In genomic region chr9:38683336-38683735, GRCh38 we compare ENCODE assay signal across 30 cellular contexts. TPM values are rescaled to one million over a fixed set of nuclear protein-coding genes. Genes with fewer than 3 reads are reported as not detected.
DNase-seq lines count a peak whose midpoint lies in the region; ATAC-seq and TF ChIP-seq lines count a peak whose summit lies in the region.
"Had no signal": no experiment of that assay in that cellular context is flagged by ENCODE, and none has a peak within 500 bp of the region (broad histone marks: within the 10 kb centered on the region; RNA-seq: fewer than 3 reads in every experiment).

No MANE protein-coding gene starts in this region.

- no peak overlapping the region for H3K14ac ChIP-seq in IMR-90 (replicated peaks; ENCODE audit: low read depth, low read length)

- H2BK15ac ChIP-seq in IMR-90 (ENCODE audit: low read depth, low read length): no peak overlapping the region

- BruUV-seq in IMR-90 (replicated peaks; lab: Mats Ljungman, UMichigan): no TSS peak

- H3K27me3 ChIP-seq in IMR-90 (ENCODE audit: control insufficient read depth, insufficient read depth, low read length): no peaks in the 10 kb centered on the region
- no peaks in the 10 kb centered on the region for H3K27me3 ChIP-seq in RWPE2 (ENCODE audit: insufficient read depth, poor library complexity, severe bottlenecking)
- H3K27me3 ChIP-seq in smooth muscle cell (ENCODE audit: low read depth): no peaks in the 10 kb centered on the region
- H3K27me3 ChIP-seq: upper lobe of right lung had no signal

- no peak overlapping the region for H2BK5ac ChIP-seq in IMR-90 (ENCODE audit: low read depth, low read length, poor library complexity, severe bottlenecking)

- no peaks in the 10 kb centered on the region for H3K36me3 ChIP-seq in IMR-90 (ENCODE audit: control insufficient read depth, insufficient read depth, low read length)
- H3K36me3 ChIP-seq in RWPE2 (ENCODE audit: low read depth): no peaks in the 10 kb centered on the region
- no peaks in the 10 kb centered on the region for H3K36me3 ChIP-seq in smooth muscle cell (ENCODE audit: low read depth)
- no peaks in the 10 kb centered on the region for H3K36me3 ChIP-seq in mucosa of descending colon (ENCODE audit: low read depth)
- H3K36me3 ChIP-seq: upper lobe of right lung had no signal

- no peak for DNase-seq in IMR-90
- no peak for DNase-seq in RWPE2 (ENCODE audit: low spot score)
- peak; percentile 40 for DNase-seq in fibroblast of pulmonary artery (ENCODE audit: low read depth)
- DNase-seq in smooth muscle cell (lab: John Stamatoyannopoulos, UW; ENCODE audit: unreplicated experiment): no peak
- DNase-seq in pons (ENCODE audit: low spot score): no peak
- no peak for DNase-seq in mucosa of descending colon
- DNase-seq: activated CD4-positive, alpha-beta T cell treated with anti-CD3 and anti-CD28 coated beads for 1 hour; activated CD8-positive, alpha-beta T cell treated with anti-CD3 and anti-CD28 coated beads for 36 hours; anterior cingulate cortex; caudate nucleus; CD4-positive, alpha-beta T cell; GOT3; NCI-H1105; NCI-H2029 treated with DMSO at 0.1 percent for 48 hours; NCI-H748 treated with DMSO at 0.1 percent for 48 hours; nephron progenitor cell; retina; stimulated activated CD4-positive, alpha-beta T cell treated with anti-CD3 and anti-CD28 coated beads, Interleukin-2, amount 100 ng/mL, for 48 hours; substantia nigra; upper lobe of right lung had no signal

- H4K8ac ChIP-seq in IMR-90 (ENCODE audit: low read depth in 2 of 2, low read length in 2 of 2): no peak overlapping the region

- peaks cover 4% of the 10 kb centered on the region for H3F3A ChIP-seq in smooth muscle cell (ENCODE audit: low read depth)

- H3K56ac ChIP-seq in IMR-90 (ENCODE audit: extremely low read depth, insufficient read depth, low read length): no peak overlapping the region

- H3K79me1 ChIP-seq in IMR-90 (ENCODE audit: low read depth in 1 of 2, low read length in 2 of 2): no peaks in the 10 kb centered on the region

- H3K27ac ChIP-seq in IMR-90 (ENCODE audit: insufficient read depth, low read length) (no peak overlapping the region), RWPE2 (ENCODE audit: poor library complexity, severe bottlenecking) (peak overlapping the region; percentile 99), smooth muscle cell (ENCODE audit: low read depth) (peak overlapping the region; percentile 98)
- H3K27ac ChIP-seq: upper lobe of right lung had no signal

- in situ Hi-C loops in IMR-90 (cut with MboI; ENCODE audit: low sequenced_read_pairs): loop anchor here (10.0 kb wide), 2 partner anchors 51 to 59 kb away; partner anchors contain the start of gene ANKRD18A

- no peak overlapping the region for H4K91ac ChIP-seq in IMR-90 (ENCODE audit: insufficient read depth, low read depth, low read length)

- no peak overlapping the region for H3K23ac ChIP-seq in IMR-90 (ENCODE audit: low read depth, low read length)

- H2AFZ ChIP-seq in IMR-90 (replicated peaks; ENCODE audit: low read length, poor library complexity) (no peak overlapping the region), smooth muscle cell (ENCODE audit: low read depth) (no peak overlapping the region)

- dilution Hi-C loops in IMR-90 (cut with HindIII; ENCODE audit: low sequenced_read_pairs, unreplicated experiment): no loop called here

- peak overlapping the region; percentile 41 for H2BK20ac ChIP-seq in IMR-90 (ENCODE audit: low read depth, low read length)

- H3K4me1 ChIP-seq in IMR-90 (ENCODE audit: control insufficient read depth, insufficient read depth, low read length): peaks cover 3% of the 10 kb centered on the region
- peaks cover 31% of the 10 kb centered on the region for H3K4me1 ChIP-seq in RWPE2 (ENCODE audit: insufficient read depth, poor library complexity, severe bottlenecking)
- peaks cover 24% of the 10 kb centered on the region for H3K4me1 ChIP-seq in smooth muscle cell (ENCODE audit: low read depth)
- peaks cover 5% of the 10 kb centered on the region for H3K4me1 ChIP-seq in mucosa of descending colon (ENCODE audit: low read depth)
- H3K4me1 ChIP-seq: upper lobe of right lung had no signal

- TF ChIP-seq CTCF in IMR-90 (conservative IDR thresholded peaks at IDR 0.05; ENCODE audit: low read depth, low read length) (no peak), RWPE2 (IDR thresholded peaks at IDR 0.05; ENCODE audit: poor library complexity, severe bottlenecking) (no peak), fibroblast of pulmonary artery (IDR thresholded peaks at IDR 0.05; ENCODE audit: low read length, missing control alignments) (no peak), smooth muscle cell (IDR thresholded peaks at IDR 0.05; ENCODE audit: borderline replicate concordance, insufficient read depth, poor library complexity, severe bottlenecking) (no peak), mucosa of descending colon (IDR thresholded peaks at IDR 0.05) (no peak)

- no peak overlapping the region for H2AK9ac ChIP-seq in IMR-90 (replicated peaks; ENCODE audit: low read depth, low read length, poor library complexity)

- H3K9me3 ChIP-seq in IMR-90 (ENCODE audit: control insufficient read depth, insufficient read depth, low read length) (no peaks in the 10 kb centered on the region), RWPE2 (ENCODE audit: severe bottlenecking) (no peaks in the 10 kb centered on the region), smooth muscle cell (replicated peaks; ENCODE audit: low read depth) (no peaks in the 10 kb centered on the region), mucosa of descending colon (no peaks in the 10 kb centered on the region)
- H3K9me3 ChIP-seq: upper lobe of right lung had no signal

- H3K4me2 ChIP-seq in IMR-90 (ENCODE audit: low read depth, low read length): no peak overlapping the region
- H3K4me2 ChIP-seq in smooth muscle cell: peak overlapping the region; percentile 61

- H3K79me2 ChIP-seq in smooth muscle cell (ENCODE audit: low read depth): no peaks in the 10 kb centered on the region

- no peak for TF ChIP-seq POLR2A in IMR-90 (IDR thresholded peaks at IDR 0.05; ENCODE audit: low read depth, low read length)

- peaks cover 13% of the 10 kb centered on the region for H3K9me1 ChIP-seq in IMR-90 (ENCODE audit: insufficient read depth, low read length)

- no peak overlapping the region for H3K18ac ChIP-seq in IMR-90 (ENCODE audit: low read depth, low read length)

- H2AK5ac ChIP-seq in IMR-90 (ENCODE audit: low read depth, low read length): no peak overlapping the region

- H4K20me1 ChIP-seq in IMR-90 (ENCODE audit: insufficient read depth, low read length): no peaks in the 10 kb centered on the region
- no peaks in the 10 kb centered on the region for H4K20me1 ChIP-seq in smooth muscle cell (ENCODE audit: low read depth)

- TF ChIP-seq RAD21 in IMR-90 (IDR thresholded peaks at IDR 0.05; ENCODE audit: low read length): no peak

- H3K9ac ChIP-seq in IMR-90 (ENCODE audit: low read depth, low read length): no peak overlapping the region
- H3K9ac ChIP-seq in smooth muscle cell (ENCODE audit: low read depth): peak overlapping the region; percentile 45

- intact Hi-C loops in IMR-90 (cut with micrococcal nuclease) (no loop called here), mucosa of descending colon (cut with DNase I, micrococcal nuclease) (no loop called here)

- peak overlapping the region; percentile 64; the same call in 1 of the 2 replicates for H2BK120ac ChIP-seq in IMR-90 (ENCODE audit: low read depth, low read length)

- no peak overlapping the region for H4K5ac ChIP-seq in IMR-90 (ENCODE audit: low read depth, low read length)

- no peak overlapping the region for H3K4me3 ChIP-seq in IMR-90 (ENCODE audit: insufficient read depth, low read depth, low read length)
- no peak overlapping the region for H3K4me3 ChIP-seq in RWPE2 (ENCODE audit: severe bottlenecking)
- H3K4me3 ChIP-seq in fibroblast of pulmonary artery (replicated peaks; ENCODE audit: low read depth, low read length): no peak overlapping the region
- H3K4me3 ChIP-seq in smooth muscle cell: no peak overlapping the region
- no peak overlapping the region for H3K4me3 ChIP-seq in mucosa of descending colon
- H3K4me3 ChIP-seq: GM12878, upper lobe of right lung had no signal

- H3K4ac ChIP-seq in IMR-90 (ENCODE audit: low read depth, low read length): no peak overlapping the region; the same call in 1 of the 2 replicates

- ATAC-seq in IMR-90 (ENCODE audit: low read depth) (no peak), RWPE2 (ENCODE audit: low read depth) (no peak), GM18517 (IDR thresholded peaks at IDR 0.05; ENCODE audit: unreplicated experiment) (no peak), mucosa of descending colon (no peak)
- ATAC-seq: activated CD8-positive, alpha-beta T cell treated with anti-CD3 and anti-CD28 coated beads for 36 hours; activated naive CD4-positive, alpha-beta T cell treated with anti-CD3 and anti-CD28 coated beads, Interleukin-2, amount 50 U/mL, for 72 hours; Right ventricle myocardium inferior; upper lobe of right lung had no signal

- CTCF ChIA-PET in IMR-90 (lab: Yijun Ruan, JAX): no interaction called here

- POLR2A ChIA-PET in IMR-90 (lab: Charles Lee; ENCODE audit: unreplicated experiment): no interaction called here

- 50% methylated on average over 1 of the region's 8 CpGs; no CpG with 5 or more reads in 1 of the 2 experiments for WGBS in IMR-90 (ENCODE audit: extremely low coverage in 2 of 2, insufficient read length in 1 of 2), 2 experiments
- 74% methylated on average over 8 of the region's 8 CpGs for WGBS in smooth muscle cell (ENCODE audit: low lambda C conversion rate)

TF ChIP-seq in IMR-90, 13 proteins besides CTCF, POLR2A, EP300 and RAD21:
- peak; percentile 31 for TF ChIP-seq CEBPB (IDR thresholded peaks at IDR 0.05; ENCODE audit: low read depth, low read length)
- TF ChIP-seq USF2 (IDR thresholded peaks at IDR 0.05; ENCODE audit: low read depth, low read length): no peak

RNA-seq across cellular contexts. Expression of gene FAM240B, which starts 36.6 kb away (rescaled TPM):
- not detected in 2 replicates for total RNA-seq in IMR-90 (2012; rRNA removed)
- not detected in 2 replicates for polyA plus RNA-seq in IMR-90 (2012; rRNA removed)
- not detected in 2 replicates for polyA plus RNA-seq in IMR-90 (2012; cell fraction: cytosol; rRNA removed)
- not detected in 2 replicates for polyA plus RNA-seq in IMR-90 (2012; cell fraction: nucleus; rRNA removed; ENCODE audit: low replicate concordance)
- total RNA-seq in smooth muscle cell: not detected in 2 replicates
- polyA plus RNA-seq in smooth muscle cell: not detected in 2 replicates
- total RNA-seq in mucosa of descending colon: not detected
- total RNA-seq: activated CD8-positive, alpha-beta T cell treated with anti-CD3 and anti-CD28 coated beads for 36 hours; activated naive CD4-positive, alpha-beta T cell treated with anti-CD3 and anti-CD28 coated beads, Interleukin-2, amount 50 U/mL, for 72 hours; CD4-positive, alpha-beta T cell; dermis blood vessel endothelial cell; fibroblast of lung; GM12878; lower leg skin; mucosa of gallbladder; osteocyte; Right ventricle myocardium inferior; T-helper 2 cell treated with Interferon-gamma antibody and Interleukin-4, amounts not matched to agents 100 ng/mL and 5 ng/mL, for 36 hours; upper lobe of right lung had no signal
- polyA plus RNA-seq: fibroblast of lung, GM12878 had no signal
